In genomic region chr1:92484472-92485373, GRCh38 we compare ENCODE assay signal across 8 cellular contexts. TPM values are rescaled to one million over a fixed set of nuclear protein-coding genes. Genes with fewer than 3 reads are reported as not detected.
DNase-seq lines count a peak whose midpoint lies in the region; ATAC-seq and TF ChIP-seq lines count a peak whose summit lies in the region.

No MANE protein-coding gene starts in this region.

- no peaks in the 10 kb centered on the region for H3K27me3 ChIP-seq in thoracic aorta (replicated peaks; ENCODE audit: insufficient read depth)

- peak; percentile 57 for TF ChIP-seq POLR2A in GM15510 (IDR thresholded peaks at IDR 0.05; ENCODE audit: borderline replicate concordance, extremely low read depth, insufficient read length)

- H3K27ac ChIP-seq in thoracic aorta, result no peak overlapping the region

- H3K36me3 Mint-ChIP-seq in activated CD4-positive, alpha-beta T cell treated with anti-CD3 and anti-CD28 coated beads, Interleukin-2, amount 10 ng/mL, durations not matched to agents 7 days and 5 days (ENCODE audit: low read depth), result peaks cover 30% of the 10 kb centered on the region
- H3K36me3 Mint-ChIP-seq in natural killer cell treated with Interleukin-12 subunit alpha and Interleukin-12 subunit beta and Interleukin-15 and Interleukin-18, amount 100 ng/mL, for 72 hours, result peaks cover 3% of the 10 kb centered on the region

- no peaks in the 10 kb centered on the region for H3K27me3 Mint-ChIP-seq in activated CD4-positive, alpha-beta T cell treated with anti-CD3 and anti-CD28 coated beads, Interleukin-2, amount 10 ng/mL, durations not matched to agents 7 days and 5 days
- H3K27me3 Mint-ChIP-seq in natural killer cell treated with Interleukin-12 subunit alpha and Interleukin-12 subunit beta and Interleukin-15 and Interleukin-18, amount 100 ng/mL, for 72 hours, result no peaks in the 10 kb centered on the region

- no peak for TF ChIP-seq CTCF in thoracic aorta (IDR thresholded peaks at IDR 0.05)

- peak; percentile 14 for DNase-seq in NCI-H146 treated with DMSO at 0.1 percent for 48 hours (lab: John Stamatoyannopoulos, UW; ENCODE audit: unreplicated experiment)
- DNase-seq in activated CD4-positive, alpha-beta T cell treated with anti-CD3 and anti-CD28 coated beads, Interleukin-2, amount 10 ng/mL, durations not matched to agents 7 days and 5 days, result peak; percentile 65
- peak; percentile 50 for DNase-seq in effector CD4-positive, alpha-beta T cell
- peak; percentile 70 for DNase-seq in natural killer cell treated with Interleukin-12 subunit alpha and Interleukin-12 subunit beta and Interleukin-15 and Interleukin-18, amount 100 ng/mL, for 72 hours (ENCODE audit: low spot score)
- no peak for DNase-seq in thoracic aorta (ENCODE audit: low spot score)
- DNase-seq in HT-29 (ENCODE audit: low spot score), result no peak

- no peaks in the 10 kb centered on the region for H3K9me3 Mint-ChIP-seq in activated CD4-positive, alpha-beta T cell treated with anti-CD3 and anti-CD28 coated beads, Interleukin-2, amount 10 ng/mL, durations not matched to agents 7 days and 5 days
- no peaks in the 10 kb centered on the region for H3K9me3 Mint-ChIP-seq in natural killer cell treated with Interleukin-12 subunit alpha and Interleukin-12 subunit beta and Interleukin-15 and Interleukin-18, amount 100 ng/mL, for 72 hours

- peak overlapping the region; percentile 72 for H3K4me3 ChIP-seq in thoracic aorta

- H3K4me1 Mint-ChIP-seq in activated CD4-positive, alpha-beta T cell treated with anti-CD3 and anti-CD28 coated beads, Interleukin-2, amount 10 ng/mL, durations not matched to agents 7 days and 5 days, result peaks cover 49% of the 10 kb centered on the region
- peaks cover 35 to 44% of the 10 kb centered on the region in 2 donors for H3K4me1 Mint-ChIP-seq in natural killer cell treated with Interleukin-12 subunit alpha and Interleukin-12 subunit beta and Interleukin-15 and Interleukin-18, amount 100 ng/mL, for 72 hours (ENCODE audit: low read depth in 2 of 2)

- H3K4me1 ChIP-seq in thoracic aorta (ENCODE audit: control insufficient read depth in 1 of 2, low read depth in 2 of 2), result peaks cover 42 to 65% of the 10 kb centered on the region in 2 donors

- ATAC-seq in HG02571 (IDR thresholded peaks at IDR 0.05; ENCODE audit: unreplicated experiment), result peak; percentile 14
- ATAC-seq in natural killer cell treated with Interleukin-12 subunit alpha and Interleukin-12 subunit beta and Interleukin-15 and Interleukin-18, amount 100 ng/mL, for 72 hours, result peak; percentile 28 to 44
- ATAC-seq in thoracic aorta (ENCODE audit: insufficient number of reproducible peaks, low FRiP score, low read depth), result no peak

- H3K27ac Mint-ChIP-seq in activated CD4-positive, alpha-beta T cell treated with anti-CD3 and anti-CD28 coated beads, Interleukin-2, amount 10 ng/mL, durations not matched to agents 7 days and 5 days, result peak overlapping the region; percentile 90
- H3K27ac Mint-ChIP-seq in natural killer cell treated with Interleukin-12 subunit alpha and Interleukin-12 subunit beta and Interleukin-15 and Interleukin-18, amount 100 ng/mL, for 72 hours, result peak overlapping the region; percentile 88 to 96

- peak overlapping the region; percentile 82 for H3K4me3 Mint-ChIP-seq in activated CD4-positive, alpha-beta T cell treated with anti-CD3 and anti-CD28 coated beads, Interleukin-2, amount 10 ng/mL, durations not matched to agents 7 days and 5 days
- peak overlapping the region; percentile 99 for H3K4me3 Mint-ChIP-seq in natural killer cell treated with Interleukin-12 subunit alpha and Interleukin-12 subunit beta and Interleukin-15 and Interleukin-18, amount 100 ng/mL, for 72 hours

- POLR2A ChIA-PET in activated CD4-positive, alpha-beta T cell treated with anti-CD3 and anti-CD28 coated beads, Interleukin-2, amount 10 ng/mL, durations not matched to agents 7 days and 5 days (lab: Charles Lee), result interaction anchor here (0.8 to 4.9 kb wide), 5 partner anchors 53 to 167 kb away, joined by 3 to 35 read pairs (median 7); no protein-coding TSS in a partner anchor

- H3K36me3 ChIP-seq in thoracic aorta, result no peaks in the 10 kb centered on the region

- H3K9me3 ChIP-seq in thoracic aorta, result no peaks in the 10 kb centered on the region

- CTCF ChIA-PET in activated CD4-positive, alpha-beta T cell treated with anti-CD3 and anti-CD28 coated beads, Interleukin-2, amount 10 ng/mL, durations not matched to agents 7 days and 5 days (lab: Charles Lee), result interaction anchor here (0.6 to 5.8 kb wide), 36 partner anchors 8 to 604 kb away, joined by 3 to 33 read pairs (median 5); partner anchors contain the start of gene DIPK1A

RNA-seq across cellular contexts. Expression of gene GFI1, which starts 2.0 kb away (rescaled TPM):
- 10 to 100 TPM; 47.8 to 49.6 TPM for total RNA-seq in activated CD4-positive, alpha-beta T cell treated with anti-CD3 and anti-CD28 coated beads, Interleukin-2, amount 10 ng/mL, durations not matched to agents 7 days and 5 days
- total RNA-seq in natural killer cell treated with Interleukin-12 subunit alpha and Interleukin-12 subunit beta and Interleukin-15 and Interleukin-18, amount 100 ng/mL, for 72 hours, result 10 to 100 TPM; 35.4 to 78.5 TPM
- total RNA-seq in thoracic aorta, result 1 to 10 TPM in 1 of 2 donors, under 1 TPM in 1; 0.71 to 2.4 TPM
- total RNA-seq in HT-29 (2014; rRNA removed; shearing (Covaris generic)), result 0.20 and 0.42 TPM in 2 replicates

Comparison
In these comparisons a context has a peak if more than half of its experiments do, and no peak if none do; other contexts are left out.
1. DNase-seq: peak in NCI-H146 treated with DMSO at 0.1 percent for 48 hours (single experiment), activated CD4-positive, alpha-beta T cell treated with anti-CD3 and anti-CD28 coated beads, Interleukin-2, amount 10 ng/mL, durations not matched to agents 7 days and 5 days (single experiment), effector CD4-positive, alpha-beta T cell (single experiment) and natural killer cell treated with Interleukin-12 subunit alpha and Interleukin-12 subunit beta and Interleukin-15 and Interleukin-18, amount 100 ng/mL, for 72 hours (single experiment); none in thoracic aorta (single experiment) and HT-29 (single experiment).
2. RNA of gene GFI1, which starts 2.0 kb away (total RNA-seq): 35.4 to 78.5 TPM in natural killer cell treated with Interleukin-12 subunit alpha and Interleukin-12 subunit beta and Interleukin-15 and Interleukin-18, amount 100 ng/mL, for 72 hours and 47.8 to 49.6 TPM in activated CD4-positive, alpha-beta T cell treated with anti-CD3 and anti-CD28 coated beads, Interleukin-2, amount 10 ng/mL, durations not matched to agents 7 days and 5 days; 0.71 to 2.4 TPM in thoracic aorta and 0.20 to 0.42 TPM in HT-29; every median in the first group is over 10 times any median in the second.